25 cellular contexts compared by ENCODE assay signal in genomic region chr11:72633068-72633467, GRCh38. TPM values are rescaled to one million over a fixed set of nuclear protein-coding genes. Genes with fewer than 3 reads are reported as not detected.
A peak's percentile ranks its signal among the peaks of the same experiment; 100 is the strongest.
DNase-seq lines count a peak whose midpoint lies in the region; ATAC-seq, FAIRE-seq and TF ChIP-seq lines count a peak whose summit lies in the region.
"Had no signal": no experiment of that assay in that cellular context is flagged by ENCODE, and none has a peak within 500 bp of the region (broad histone marks: within the 10 kb centered on the region; RNA-seq: fewer than 3 reads in every experiment).

No MANE protein-coding gene starts in this region.

- in situ Hi-C loops in transverse colon (cut with MboI; ENCODE audit: low pct_ligation_motif_present in 1 of 4, low pct_unique_long_range_greater_than_20kb in 1 of 4, low sequenced_read_pairs in 3 of 4): no loop called here

- H3K36me3 Mint-ChIP-seq in activated CD4-positive, alpha-beta T cell treated with anti-CD3 and anti-CD28 coated beads, Interleukin-2, amount 10 ng/mL, durations not matched to agents 24 days and 14 days (ENCODE audit: low read depth): no peaks in the 10 kb centered on the region
- H3K36me3 Mint-ChIP-seq: activated naive CD4-positive, alpha-beta T cell treated with anti-CD3 and anti-CD28 coated beads, Interleukin-2, amount 50 U/mL, for 24 hours; CD4-positive, CD25-positive, alpha-beta regulatory T cell; IgD-negative memory B cell; type B pancreatic cell had no signal

- peak overlapping the region in 9 of 10 donors; percentile 61 to 90 (median 83) for H3K27ac ChIP-seq in heart right ventricle
- peak overlapping the region; percentile 77 for H3K27ac ChIP-seq in psoas muscle
- H3K27ac ChIP-seq in transverse colon: peak overlapping the region; percentile 17 to 87 (median 54)
- peak overlapping the region in 1 of 2 donors; percentile 39 for H3K27ac ChIP-seq in small intestine (ENCODE audit: low read depth in 1 of 2, low read length in 1 of 2)

- no peak overlapping the region for H3K4me3 Mint-ChIP-seq in activated CD4-positive, alpha-beta T cell treated with anti-CD3 and anti-CD28 coated beads, Interleukin-2, amount 10 ng/mL, durations not matched to agents 24 days and 14 days
- H3K4me3 Mint-ChIP-seq: activated naive CD4-positive, alpha-beta T cell treated with anti-CD3 and anti-CD28 coated beads, Interleukin-2, amount 50 U/mL, for 24 hours; CD4-positive, CD25-positive, alpha-beta regulatory T cell; nephron; type B pancreatic cell had no signal

- H3K9me3 ChIP-seq in heart right ventricle (no peaks in the 10 kb centered on the region), psoas muscle (no peaks in the 10 kb centered on the region), transverse colon (no peaks in the 10 kb centered on the region), small intestine (ENCODE audit: control insufficient read depth, low read depth) (no peaks in the 10 kb centered on the region)

- H3K4me1 ChIP-seq in heart right ventricle (peaks cover 33 to 100% (median 88%) of the 10 kb centered on the region in 9 donors), psoas muscle (peaks cover 43% of the 10 kb centered on the region), transverse colon (peaks cover 24 to 39% (median 31%) of the 10 kb centered on the region in 4 donors), small intestine (ENCODE audit: control insufficient read depth in 2 of 2, insufficient read depth in 1 of 2, low read depth in 1 of 2, low read length in 1 of 2) (no peaks in the 10 kb centered on the region)

- H3K9me3 Mint-ChIP-seq in activated CD4-positive, alpha-beta T cell treated with anti-CD3 and anti-CD28 coated beads, Interleukin-2, amount 10 ng/mL, durations not matched to agents 24 days and 14 days: no peaks in the 10 kb centered on the region
- H3K9me3 Mint-ChIP-seq: activated naive CD4-positive, alpha-beta T cell treated with anti-CD3 and anti-CD28 coated beads, Interleukin-2, amount 50 U/mL, for 24 hours; IgD-negative memory B cell; nephron; type B pancreatic cell had no signal

- intact Hi-C loops in heart right ventricle (cut with DNase I) (no loop called here), cardiac septum (cut with DNase I) (no loop called here), psoas muscle (cut with DNase I) (no loop called here), transverse colon (cut with DNase I; ENCODE audit: low total_unique reads) (no loop called here)
- intact Hi-C loops in activated CD4-positive, alpha-beta T cell treated with anti-CD3 and anti-CD28 coated beads, Interleukin-2, amount 10 ng/mL, durations not matched to agents 24 days and 14 days (cut with micrococcal nuclease): no loop called here

- TF ChIP-seq POLR2A in transverse colon (IDR thresholded peaks at IDR 0.05): no peak

- WGBS in heart right ventricle, 2 donors: 68 to 75% methylated on average over 4 of the region's 4 CpGs
- 79 to 85% (median 81%) methylated on average over 4 of the region's 4 CpGs for WGBS in psoas muscle, 3 donors
- WGBS in transverse colon (ENCODE audit: low coverage in 1 of 2), 2 donors: 85% methylated on average over 3 of the region's 4 CpGs; no CpG with 5 or more reads in 1 of the 2 donors
- WGBS in small intestine, 3 donors: 60 to 70% (median 69%) methylated on average over 4 of the region's 4 CpGs

- H3K4me3 ChIP-seq in heart right ventricle (peak overlapping the region in 3 of 10 donors; percentile 1 to 8 (median 2)), psoas muscle (no peak overlapping the region), transverse colon (no peak overlapping the region), small intestine (ENCODE audit: low read depth in 1 of 2, low read length in 2 of 2) (no peak overlapping the region)

- TF ChIP-seq EP300 in transverse colon (IDR thresholded peaks at IDR 0.05; ENCODE audit: low read depth): no peak

- no peak for TF ChIP-seq CTCF in heart right ventricle (IDR thresholded peaks at IDR 0.05)
- TF ChIP-seq CTCF in psoas muscle (IDR thresholded peaks at IDR 0.05): no peak
- TF ChIP-seq CTCF in transverse colon (IDR thresholded peaks at IDR 0.05): no peak

- no peaks in the 10 kb centered on the region for H3K36me3 ChIP-seq in heart right ventricle
- no peaks in the 10 kb centered on the region for H3K36me3 ChIP-seq in psoas muscle (ENCODE audit: insufficient read depth in 1 of 2, low read depth in 1 of 2)
- no peaks in the 10 kb centered on the region for H3K36me3 ChIP-seq in transverse colon
- no peaks in the 10 kb centered on the region for H3K36me3 ChIP-seq in small intestine (ENCODE audit: control insufficient read depth in 2 of 2, insufficient read depth in 2 of 2, low read length in 2 of 2)

- no peak overlapping the region for H3K27ac Mint-ChIP-seq in activated CD4-positive, alpha-beta T cell treated with anti-CD3 and anti-CD28 coated beads, Interleukin-2, amount 10 ng/mL, durations not matched to agents 24 days and 14 days
- H3K27ac Mint-ChIP-seq: activated naive CD4-positive, alpha-beta T cell treated with anti-CD3 and anti-CD28 coated beads, Interleukin-2, amount 50 U/mL, for 24 hours; CD4-positive, CD25-positive, alpha-beta regulatory T cell; IgD-negative memory B cell; nephron; type B pancreatic cell had no signal

- H3K27me3 Mint-ChIP-seq in activated CD4-positive, alpha-beta T cell treated with anti-CD3 and anti-CD28 coated beads, Interleukin-2, amount 10 ng/mL, durations not matched to agents 24 days and 14 days: peaks cover 13% of the 10 kb centered on the region

- ATAC-seq in heart right ventricle: peak in 4 of 8 donors; percentile 16 to 45 (median 24)
- peak; percentile 19 for ATAC-seq in left lobe of liver
- ATAC-seq in psoas muscle: no peak
- ATAC-seq in GM19463 (IDR thresholded peaks at IDR 0.05; ENCODE audit: unreplicated experiment): no peak
- ATAC-seq: left colon, SK-N-SH treated with all-trans-retinoic acid at 6 μM for 48 hours had no signal

- H3K27me3 ChIP-seq in heart right ventricle (peaks cover 0 to 6% (median 0%) of the 10 kb centered on the region in 7 donors), psoas muscle (ENCODE audit: insufficient read depth in 3 of 3, low read length in 2 of 3) (no peaks in the 10 kb centered on the region), transverse colon (no peaks in the 10 kb centered on the region), small intestine (ENCODE audit: control insufficient read depth in 2 of 2, insufficient read depth in 2 of 2, low read length in 2 of 2) (no peaks in the 10 kb centered on the region)

- DNase-seq in heart right ventricle (no peak), cardiac septum (ENCODE audit: low spot score) (no peak), left lobe of liver (ENCODE audit: low spot score) (no peak), psoas muscle (no peak), transverse colon (no peak), small intestine (no peak)
- DNase-seq in activated CD4-positive, alpha-beta T cell treated with anti-CD3 and anti-CD28 coated beads, Interleukin-2, amount 10 ng/mL, durations not matched to agents 24 days and 14 days: no peak
- DNase-seq: 8988T; activated CD4-positive, alpha-beta T cell treated with anti-CD3 and anti-CD28 coated beads for 48 hours; aorta; CD4-positive, CD25-positive, alpha-beta regulatory T cell; central memory CD4-positive, alpha-beta T cell; EL; left colon; NCI-H1105 treated with DMSO at 0.1 percent for 48 hours; NCI-H2081; NCI-H226; NCI-H774; stimulated activated naive CD4-positive, alpha-beta T cell treated with Interleukin-2 at 50 U/mL for 16 hours had no signal

- no peaks in the 10 kb centered on the region for H3K4me1 Mint-ChIP-seq in activated CD4-positive, alpha-beta T cell treated with anti-CD3 and anti-CD28 coated beads, Interleukin-2, amount 10 ng/mL, durations not matched to agents 24 days and 14 days
- H3K4me1 Mint-ChIP-seq: activated naive CD4-positive, alpha-beta T cell treated with anti-CD3 and anti-CD28 coated beads, Interleukin-2, amount 50 U/mL, for 24 hours; CD4-positive, CD25-positive, alpha-beta regulatory T cell; IgD-negative memory B cell had no signal

- no peak for FAIRE-seq in small intestine (lab: Jason Lieb, UNC)

RNA-seq across cellular contexts. Expression of gene PDE2A, which starts 41.2 kb away (rescaled TPM):
- total RNA-seq in heart right ventricle (10 to 100 TPM; 10.4 to 44.4 (median 30.2) TPM), cardiac septum (28.8 TPM), left lobe of liver (20.3 TPM), psoas muscle (10 to 100 TPM in 2 of 4 donors, 1 to 10 TPM in 2; 6.0 to 20.1 (median 10.1) TPM), transverse colon (10 to 100 TPM in 3 of 4 donors, 1 to 10 TPM in 1; 6.6 to 41.9 (median 17.1) TPM)
- polyA plus RNA-seq in heart right ventricle (10 to 100 TPM; 28.4 to 47.6 TPM), psoas muscle (10 to 100 TPM in 1 of 3 donors, 1 to 10 TPM in 2; 6.9 to 16.6 (median 7.6) TPM), small intestine (10 to 100 TPM in 1 of 3 donors, 1 to 10 TPM in 2; 1.8 to 31.6 (median 8.1) TPM)
- total RNA-seq in activated CD4-positive, alpha-beta T cell treated with anti-CD3 and anti-CD28 coated beads, Interleukin-2, amount 10 ng/mL, durations not matched to agents 24 days and 14 days: 0.33 and 0.43 TPM in 2 replicates
- polyA plus RNA-seq: CD4-positive, CD25-positive, alpha-beta regulatory T cell; IgD-negative memory B cell had no signal
